ENCODE assay signal across 2 cellular contexts in genomic region chr6:31328355-31328960, GRCh38.
A peak's percentile ranks its signal among the peaks of the same experiment; 100 is the strongest.
TF ChIP-seq lines count a peak whose summit lies in the region.

No MANE protein-coding gene starts in this region.

TF ChIP-seq in HEK293, 187 proteins besides CTCF, POLR2A, EP300 and RAD21:
- TF ChIP-seq TRIM28 (IDR thresholded peaks at IDR 0.05; ENCODE audit: borderline replicate concordance, low read length) = peak; percentile 86; the same call in 1 of the 2 replicates
- no peak for TF ChIP-seq ZNF654 (tag by site-specific recombination; IDR thresholded peaks at IDR 0.05; ENCODE audit: low read depth)
- TF ChIP-seq ZSCAN4 (tag by site-specific recombination; IDR thresholded peaks at IDR 0.05) = no peak
- TF ChIP-seq ZNF561 (tag by site-specific recombination; IDR thresholded peaks at IDR 0.05; ENCODE audit: borderline replicate concordance) = 0 out of 2 replicates have a peak, but pooled peaks have one; percentile 61
- TF ChIP-seq, protein P1, sequence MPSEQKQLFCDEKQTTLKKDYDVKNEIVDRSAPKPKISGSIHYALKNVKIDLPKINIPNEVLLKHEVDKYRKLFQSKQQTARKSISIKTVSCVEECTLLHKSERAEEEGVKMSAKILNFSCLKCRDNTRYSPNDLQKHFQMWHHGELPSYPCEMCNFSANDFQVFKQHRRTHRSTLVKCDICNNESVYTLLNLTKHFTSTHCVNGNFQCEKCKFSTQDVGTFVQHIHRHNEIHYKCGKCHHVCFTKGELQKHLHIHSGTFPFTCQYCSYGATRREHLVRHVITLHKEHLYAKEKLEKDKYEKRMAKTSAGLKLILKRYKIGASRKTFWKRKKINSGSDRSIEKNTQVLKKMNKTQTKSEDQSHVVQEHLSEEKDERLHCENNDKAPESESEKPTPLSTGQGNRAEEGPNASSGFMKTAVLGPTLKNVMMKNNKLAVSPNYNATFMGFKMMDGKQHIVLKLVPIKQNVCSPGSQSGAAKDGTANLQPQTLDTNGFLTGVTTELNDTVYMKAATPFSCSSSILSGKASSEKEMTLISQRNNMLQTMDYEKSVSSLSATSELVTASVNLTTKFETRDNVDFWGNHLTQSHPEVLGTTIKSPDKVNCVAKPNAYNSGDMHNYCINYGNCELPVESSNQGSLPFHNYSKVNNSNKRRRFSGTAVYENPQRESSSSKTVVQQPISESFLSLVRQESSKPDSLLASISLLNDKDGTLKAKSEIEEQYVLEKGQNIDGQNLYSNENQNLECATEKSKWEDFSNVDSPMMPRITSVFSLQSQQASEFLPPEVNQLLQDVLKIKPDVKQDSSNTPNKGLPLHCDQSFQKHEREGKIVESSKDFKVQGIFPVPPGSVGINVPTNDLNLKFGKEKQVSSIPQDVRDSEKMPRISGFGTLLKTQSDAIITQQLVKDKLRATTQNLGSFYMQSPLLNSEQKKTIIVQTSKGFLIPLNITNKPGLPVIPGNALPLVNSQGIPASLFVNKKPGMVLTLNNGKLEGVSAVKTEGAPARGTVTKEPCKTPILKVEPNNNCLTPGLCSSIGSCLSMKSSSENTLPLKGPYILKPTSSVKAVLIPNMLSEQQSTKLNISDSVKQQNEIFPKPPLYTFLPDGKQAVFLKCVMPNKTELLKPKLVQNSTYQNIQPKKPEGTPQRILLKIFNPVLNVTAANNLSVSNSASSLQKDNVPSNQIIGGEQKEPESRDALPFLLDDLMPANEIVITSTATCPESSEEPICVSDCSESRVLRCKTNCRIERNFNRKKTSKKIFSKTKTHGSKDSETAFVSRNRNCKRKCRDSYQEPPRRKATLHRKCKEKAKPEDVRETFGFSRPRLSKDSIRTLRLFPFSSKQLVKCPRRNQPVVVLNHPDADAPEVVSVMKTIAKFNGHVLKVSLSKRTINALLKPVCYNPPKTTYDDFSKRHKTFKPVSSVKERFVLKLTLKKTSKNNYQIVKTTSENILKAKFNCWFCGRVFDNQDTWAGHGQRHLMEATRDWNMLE (tag by site-specific recombination; conservative IDR thresholded peaks at IDR 0.05; ENCODE audit: low read depth) = peak; percentile 30; the same call in 1 of the 2 replicates
- TF ChIP-seq ZNF19 (tag by site-specific recombination; IDR thresholded peaks at IDR 0.05; ENCODE audit: low read depth) = no peak
- TF ChIP-seq ZSCAN23 (tag by site-specific recombination; IDR thresholded peaks at IDR 0.05) = no peak
- no peak for TF ChIP-seq ZNF660 (tag by site-specific recombination; IDR thresholded peaks at IDR 0.05)
- no peak for TF ChIP-seq ZBTB17 (tag by site-specific recombination; IDR thresholded peaks at IDR 0.05)
- peak; percentile 99 for TF ChIP-seq SETDB1 (IDR thresholded peaks at IDR 0.05; ENCODE audit: insufficient read length, low read length)

TF ChIP-seq in H1, 55 proteins besides CTCF, POLR2A, EP300 and RAD21:
- TF ChIP-seq JUN (IDR thresholded peaks at IDR 0.05; ENCODE audit: low read depth, low read length) (no peak), ZNF274 (IDR thresholded peaks at IDR 0.05; ENCODE audit: borderline replicate concordance, extremely low read depth, low read length) (no peak), SRF (IDR thresholded peaks at IDR 0.05; ENCODE audit: low read depth, low read length) (peak; percentile 74), HDAC2 (IDR thresholded peaks at IDR 0.05; ENCODE audit: borderline replicate concordance in 1 of 2, low read depth in 2 of 2, low read length in 2 of 2) (no peak), GTF2F1 (IDR thresholded peaks at IDR 0.05; ENCODE audit: borderline replicate concordance, low read depth, low read length) (no peak), CHD2 (IDR thresholded peaks at IDR 0.05; ENCODE audit: low read length) (no peak), CBX8 (IDR thresholded peaks at IDR 0.05; ENCODE audit: borderline replicate concordance, low read depth, low read length) (no peak)
- TF ChIP-seq, protein P2, sequence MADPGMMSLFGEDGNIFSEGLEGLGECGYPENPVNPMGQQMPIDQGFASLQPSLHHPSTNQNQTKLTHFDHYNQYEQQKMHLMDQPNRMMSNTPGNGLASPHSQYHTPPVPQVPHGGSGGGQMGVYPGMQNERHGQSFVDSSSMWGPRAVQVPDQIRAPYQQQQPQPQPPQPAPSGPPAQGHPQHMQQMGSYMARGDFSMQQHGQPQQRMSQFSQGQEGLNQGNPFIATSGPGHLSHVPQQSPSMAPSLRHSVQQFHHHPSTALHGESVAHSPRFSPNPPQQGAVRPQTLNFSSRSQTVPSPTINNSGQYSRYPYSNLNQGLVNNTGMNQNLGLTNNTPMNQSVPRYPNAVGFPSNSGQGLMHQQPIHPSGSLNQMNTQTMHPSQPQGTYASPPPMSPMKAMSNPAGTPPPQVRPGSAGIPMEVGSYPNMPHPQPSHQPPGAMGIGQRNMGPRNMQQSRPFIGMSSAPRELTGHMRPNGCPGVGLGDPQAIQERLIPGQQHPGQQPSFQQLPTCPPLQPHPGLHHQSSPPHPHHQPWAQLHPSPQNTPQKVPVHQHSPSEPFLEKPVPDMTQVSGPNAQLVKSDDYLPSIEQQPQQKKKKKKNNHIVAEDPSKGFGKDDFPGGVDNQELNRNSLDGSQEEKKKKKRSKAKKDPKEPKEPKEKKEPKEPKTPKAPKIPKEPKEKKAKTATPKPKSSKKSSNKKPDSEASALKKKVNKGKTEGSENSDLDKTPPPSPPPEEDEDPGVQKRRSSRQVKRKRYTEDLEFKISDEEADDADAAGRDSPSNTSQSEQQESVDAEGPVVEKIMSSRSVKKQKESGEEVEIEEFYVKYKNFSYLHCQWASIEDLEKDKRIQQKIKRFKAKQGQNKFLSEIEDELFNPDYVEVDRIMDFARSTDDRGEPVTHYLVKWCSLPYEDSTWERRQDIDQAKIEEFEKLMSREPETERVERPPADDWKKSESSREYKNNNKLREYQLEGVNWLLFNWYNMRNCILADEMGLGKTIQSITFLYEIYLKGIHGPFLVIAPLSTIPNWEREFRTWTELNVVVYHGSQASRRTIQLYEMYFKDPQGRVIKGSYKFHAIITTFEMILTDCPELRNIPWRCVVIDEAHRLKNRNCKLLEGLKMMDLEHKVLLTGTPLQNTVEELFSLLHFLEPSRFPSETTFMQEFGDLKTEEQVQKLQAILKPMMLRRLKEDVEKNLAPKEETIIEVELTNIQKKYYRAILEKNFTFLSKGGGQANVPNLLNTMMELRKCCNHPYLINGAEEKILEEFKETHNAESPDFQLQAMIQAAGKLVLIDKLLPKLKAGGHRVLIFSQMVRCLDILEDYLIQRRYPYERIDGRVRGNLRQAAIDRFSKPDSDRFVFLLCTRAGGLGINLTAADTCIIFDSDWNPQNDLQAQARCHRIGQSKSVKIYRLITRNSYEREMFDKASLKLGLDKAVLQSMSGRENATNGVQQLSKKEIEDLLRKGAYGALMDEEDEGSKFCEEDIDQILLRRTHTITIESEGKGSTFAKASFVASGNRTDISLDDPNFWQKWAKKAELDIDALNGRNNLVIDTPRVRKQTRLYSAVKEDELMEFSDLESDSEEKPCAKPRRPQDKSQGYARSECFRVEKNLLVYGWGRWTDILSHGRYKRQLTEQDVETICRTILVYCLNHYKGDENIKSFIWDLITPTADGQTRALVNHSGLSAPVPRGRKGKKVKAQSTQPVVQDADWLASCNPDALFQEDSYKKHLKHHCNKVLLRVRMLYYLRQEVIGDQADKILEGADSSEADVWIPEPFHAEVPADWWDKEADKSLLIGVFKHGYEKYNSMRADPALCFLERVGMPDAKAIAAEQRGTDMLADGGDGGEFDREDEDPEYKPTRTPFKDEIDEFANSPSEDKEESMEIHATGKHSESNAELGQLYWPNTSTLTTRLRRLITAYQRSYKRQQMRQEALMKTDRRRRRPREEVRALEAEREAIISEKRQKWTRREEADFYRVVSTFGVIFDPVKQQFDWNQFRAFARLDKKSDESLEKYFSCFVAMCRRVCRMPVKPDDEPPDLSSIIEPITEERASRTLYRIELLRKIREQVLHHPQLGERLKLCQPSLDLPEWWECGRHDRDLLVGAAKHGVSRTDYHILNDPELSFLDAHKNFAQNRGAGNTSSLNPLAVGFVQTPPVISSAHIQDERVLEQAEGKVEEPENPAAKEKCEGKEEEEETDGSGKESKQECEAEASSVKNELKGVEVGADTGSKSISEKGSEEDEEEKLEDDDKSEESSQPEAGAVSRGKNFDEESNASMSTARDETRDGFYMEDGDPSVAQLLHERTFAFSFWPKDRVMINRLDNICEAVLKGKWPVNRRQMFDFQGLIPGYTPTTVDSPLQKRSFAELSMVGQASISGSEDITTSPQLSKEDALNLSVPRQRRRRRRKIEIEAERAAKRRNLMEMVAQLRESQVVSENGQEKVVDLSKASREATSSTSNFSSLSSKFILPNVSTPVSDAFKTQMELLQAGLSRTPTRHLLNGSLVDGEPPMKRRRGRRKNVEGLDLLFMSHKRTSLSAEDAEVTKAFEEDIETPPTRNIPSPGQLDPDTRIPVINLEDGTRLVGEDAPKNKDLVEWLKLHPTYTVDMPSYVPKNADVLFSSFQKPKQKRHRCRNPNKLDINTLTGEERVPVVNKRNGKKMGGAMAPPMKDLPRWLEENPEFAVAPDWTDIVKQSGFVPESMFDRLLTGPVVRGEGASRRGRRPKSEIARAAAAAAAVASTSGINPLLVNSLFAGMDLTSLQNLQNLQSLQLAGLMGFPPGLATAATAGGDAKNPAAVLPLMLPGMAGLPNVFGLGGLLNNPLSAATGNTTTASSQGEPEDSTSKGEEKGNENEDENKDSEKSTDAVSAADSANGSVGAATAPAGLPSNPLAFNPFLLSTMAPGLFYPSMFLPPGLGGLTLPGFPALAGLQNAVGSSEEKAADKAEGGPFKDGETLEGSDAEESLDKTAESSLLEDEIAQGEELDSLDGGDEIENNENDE (IDR thresholded peaks at IDR 0.05; ENCODE audit: insufficient replicate concordance, low read length) = no peak
